In the genomic region with DNA sequence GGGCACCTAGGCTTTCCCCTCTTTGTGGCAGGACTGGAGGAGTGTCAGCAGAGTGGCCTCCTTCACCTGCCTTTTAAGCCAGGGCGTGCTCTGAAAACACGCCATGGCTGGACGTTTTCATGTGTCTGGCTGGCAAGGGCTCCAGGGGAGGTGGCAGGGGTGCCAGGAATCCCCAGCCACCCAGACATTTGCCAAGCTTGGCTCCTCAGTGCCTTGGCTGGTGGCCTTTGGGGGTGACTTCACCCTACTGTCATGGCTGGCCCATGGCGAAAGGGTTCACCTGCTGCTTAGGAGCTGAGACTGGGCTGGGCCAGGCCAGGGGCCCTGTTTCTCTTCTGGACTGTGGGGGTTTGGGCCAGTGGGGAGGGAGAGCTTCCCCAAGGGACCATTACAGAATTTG, we compare ENCODE assay signal across 9 cellular contexts. TPM values are rescaled to one million over a fixed set of nuclear protein-coding genes. Genes with fewer than 3 reads are reported as not detected.
DNase-seq lines count a peak whose midpoint lies in the region; ATAC-seq and TF ChIP-seq lines count a peak whose summit lies in the region.
"Had no signal": no experiment of that assay in that cellular context is flagged by ENCODE, and none has a peak within 500 bp of the region (broad histone marks: within the 10 kb centered on the region; RNA-seq: fewer than 3 reads in every experiment).

No MANE protein-coding gene starts in this region.

- H3K36me3 ChIP-seq in left lung: peaks cover 0 to 23% of the 10 kb centered on the region in 2 donors
- no peaks in the 10 kb centered on the region for H3K36me3 ChIP-seq in SJCRH30

- H3K4me3 ChIP-seq in left lung: no peak overlapping the region
- no peak overlapping the region for H3K4me3 ChIP-seq in SJCRH30

- H3K4me1 Mint-ChIP-seq in T-helper 1 cell treated with Interleukin-12 subunit alpha and Interleukin-12 subunit beta and Interleukin-4 antibody, amounts not matched to agents 30 μg/mL and 1 μg/mL, for 36 hours (ENCODE audit: low read depth): peaks cover 78% of the 10 kb centered on the region
- peaks cover 84% of the 10 kb centered on the region for H3K4me1 Mint-ChIP-seq in activated naive CD8-positive, alpha-beta T cell treated with anti-CD3 and anti-CD28 coated beads for 36 hours

- H3K9me3 Mint-ChIP-seq in T-helper 1 cell treated with Interleukin-12 subunit alpha and Interleukin-12 subunit beta and Interleukin-4 antibody, amounts not matched to agents 30 μg/mL and 1 μg/mL, for 36 hours: no peaks in the 10 kb centered on the region
- no peaks in the 10 kb centered on the region for H3K9me3 Mint-ChIP-seq in activated naive CD8-positive, alpha-beta T cell treated with anti-CD3 and anti-CD28 coated beads for 36 hours

- ATAC-seq in left lung: no peak

- TF ChIP-seq CTCF in left lung (IDR thresholded peaks at IDR 0.05): no peak

- H3K27me3 ChIP-seq in left lung (no peaks in the 10 kb centered on the region), SJCRH30 (no peaks in the 10 kb centered on the region)

- H3K4me1 ChIP-seq in left lung: peaks cover 47 to 100% of the 10 kb centered on the region in 2 donors
- H3K4me1 ChIP-seq in SJCRH30: peaks cover 31% of the 10 kb centered on the region

- peaks cover 34% of the 10 kb centered on the region for H3K36me3 Mint-ChIP-seq in T-helper 1 cell treated with Interleukin-12 subunit alpha and Interleukin-12 subunit beta and Interleukin-4 antibody, amounts not matched to agents 30 μg/mL and 1 μg/mL, for 36 hours (ENCODE audit: low read depth)
- peaks cover 37% of the 10 kb centered on the region for H3K36me3 Mint-ChIP-seq in activated naive CD8-positive, alpha-beta T cell treated with anti-CD3 and anti-CD28 coated beads for 36 hours

- H3K27ac ChIP-seq in left lung (peak overlapping the region; percentile 57 to 85), substantia nigra (ENCODE audit: low read depth, low read length, poor library complexity, severe bottlenecking) (peak overlapping the region; percentile 62), SJCRH30 (no peak overlapping the region)
- H3K27ac ChIP-seq: 22Rv1 had no signal

- peak overlapping the region; percentile 99 for H3K27ac Mint-ChIP-seq in T-helper 1 cell treated with Interleukin-12 subunit alpha and Interleukin-12 subunit beta and Interleukin-4 antibody, amounts not matched to agents 30 μg/mL and 1 μg/mL, for 36 hours
- H3K27ac Mint-ChIP-seq in activated naive CD8-positive, alpha-beta T cell treated with anti-CD3 and anti-CD28 coated beads for 36 hours: peak overlapping the region; percentile 99

- intact Hi-C loops in left lung (cut with DNase I): no loop called here

- H3K9me3 ChIP-seq in left lung (no peaks in the 10 kb centered on the region), SJCRH30 (replicated peaks) (no peaks in the 10 kb centered on the region)

- peak overlapping the region; percentile 65 for H3K4me3 Mint-ChIP-seq in T-helper 1 cell treated with Interleukin-12 subunit alpha and Interleukin-12 subunit beta and Interleukin-4 antibody, amounts not matched to agents 30 μg/mL and 1 μg/mL, for 36 hours
- H3K4me3 Mint-ChIP-seq in activated naive CD8-positive, alpha-beta T cell treated with anti-CD3 and anti-CD28 coated beads for 36 hours: peak overlapping the region; percentile 97

- no peak for DNase-seq in T-helper 1 cell
- no peak for DNase-seq in activated naive CD8-positive, alpha-beta T cell treated with anti-CD3 and anti-CD28 coated beads for 36 hours
- peak in 1 of 2 donors; percentile 26 for DNase-seq in left lung
- peak in 1 of 49 donors; percentile 68 for DNase-seq in substantia nigra (lab: John Stamatoyannopoulos, UW)
- no peak for DNase-seq in HK-2 (ENCODE audit: unreplicated experiment)
- no peak for DNase-seq in NCI-H2196 (lab: John Stamatoyannopoulos, UW; ENCODE audit: unreplicated experiment)
- DNase-seq in SJCRH30: no peak

- H3K27me3 Mint-ChIP-seq in T-helper 1 cell treated with Interleukin-12 subunit alpha and Interleukin-12 subunit beta and Interleukin-4 antibody, amounts not matched to agents 30 μg/mL and 1 μg/mL, for 36 hours (ENCODE audit: low read depth): no peaks in the 10 kb centered on the region
- H3K27me3 Mint-ChIP-seq in activated naive CD8-positive, alpha-beta T cell treated with anti-CD3 and anti-CD28 coated beads for 36 hours: no peaks in the 10 kb centered on the region

RNA-seq across cellular contexts. Expression of gene KLF13, which starts 17.6 kb away (rescaled TPM):
- 100 to 1,000 TPM; 110 to 111 TPM for total RNA-seq in activated naive CD8-positive, alpha-beta T cell treated with anti-CD3 and anti-CD28 coated beads for 36 hours
- total RNA-seq in left lung: 100 to 1,000 TPM; 110 to 116 TPM
- 33.1 and 34.7 TPM in 2 replicates for total RNA-seq in SJCRH30 (2014; rRNA removed; shearing (Covaris generic))
